ENCODE assay signal across 21 cellular contexts in genomic region chr1:226980122-226980551, GRCh38. TPM values are rescaled to one million over a fixed set of nuclear protein-coding genes. Genes with fewer than 3 reads are reported as not detected.
DNase-seq lines count a peak whose midpoint lies in the region; ATAC-seq, FAIRE-seq and TF ChIP-seq lines count a peak whose summit lies in the region.
"Had no signal": no experiment of that assay in that cellular context is flagged by ENCODE, and none has a peak within 500 bp of the region (broad histone marks: within the 10 kb centered on the region; RNA-seq: fewer than 3 reads in every experiment).

No MANE protein-coding gene starts in this region.

- no peak for TF ChIP-seq POLR2A in HepG2 (IDR thresholded peaks at IDR 0.05; ENCODE audit: insufficient read depth in 1 of 2, low read depth in 2 of 2, low read length in 2 of 2)

- POLR2A ChIA-PET in HepG2 (lab: Yijun Ruan, JAX) = no interaction called here

- 40% methylated on average over 4 of the region's 4 CpGs for WGBS in liver
- 90% methylated on average over 2 of the region's 4 CpGs for WGBS in HepG2 (ENCODE audit: low lambda C conversion rate)

- peak overlapping the region; percentile 3 to 6 for H3K27ac ChIP-seq in liver (ENCODE audit: low read depth in 1 of 2, low read length in 2 of 2)
- no peak overlapping the region for H3K27ac ChIP-seq in HepG2 (ENCODE audit: extremely low read length, insufficient read depth, low read length)
- H3K27ac ChIP-seq in left ventricle myocardium inferior (replicated peaks) = peak overlapping the region; percentile 96
- no peak overlapping the region for H3K27ac ChIP-seq in ascending aorta
- H3K27ac ChIP-seq: BLaER1 treated with 17β-estradiol and CSF1 and Interleukin-3, amounts not matched to agents 10 nM and 100 nM; upper lobe of left lung had no signal

- no peak for TF ChIP-seq EP300 in HepG2 (IDR thresholded peaks at IDR 0.05; ENCODE audit: low read depth in 2 of 2, low read length in 2 of 2)
- no peak for TF ChIP-seq EP300 in HepG2 (CRISPR knock-in tag; IDR thresholded peaks at IDR 0.05; ENCODE audit: borderline replicate concordance)

- no peak for FAIRE-seq in HepG2 (lab: Jason Lieb, UNC)
- FAIRE-seq: colon had no signal

- H3K9ac ChIP-seq in liver (ENCODE audit: low read depth in 1 of 2, low read length in 2 of 2) (no peak overlapping the region), HepG2 (ENCODE audit: insufficient read depth, low read depth, low read length) (no peak overlapping the region)
- H3K9ac ChIP-seq: BLaER1 treated with 17β-estradiol and CSF1 and Interleukin-3, amounts not matched to agents 10 nM and 100 nM had no signal

- in situ Hi-C loops in HepG2 (cut with HindIII; ENCODE audit: extremely low pct_ligation_motif_present, low pct_unique_long_range_greater_than_20kb) = no loop called here

- no peak overlapping the region for H3K4me3 Mint-ChIP-seq in osteocyte (ENCODE audit: unreplicated experiment)
- H3K4me3 Mint-ChIP-seq: activated naive CD8-positive, alpha-beta T cell; activated T-helper 1 cell treated with anti-CD3 and anti-CD28 coated beads, Interleukin-12 subunit alpha, Interleukin-12 subunit beta, Interleukin-2, Interleukin-4 antibody, amounts not matched to agents 30 ng/mL and 10 ng/mL and 1 ng/mL, durations not matched to agents 14 hours and 24 hours and 36 hours; nephron progenitor cell had no signal

- no peak for DNase-seq in HepG2 (ENCODE audit: low spot score)
- DNase-seq in left ventricle myocardium inferior = peak; percentile 17
- DNase-seq in osteocyte (ENCODE audit: extremely low spot score, unreplicated experiment) = peak; percentile 83
- DNase-seq in DMS53 (lab: John Stamatoyannopoulos, UW) = no peak
- DNase-seq in activated CD4-positive, alpha-beta T cell treated with anti-CD3 and anti-CD28 coated beads, Interleukin-2, amount 50 U/mL, for 4 hours = no peak
- DNase-seq in ascending aorta (ENCODE audit: low spot score in 2 of 2) = no peak
- DNase-seq: GOT3; NCI-H1105; NCI-H2029; nephron progenitor cell; SHP77; stimulated activated CD4-positive, alpha-beta T cell treated with anti-CD3 and anti-CD28 coated beads, Interleukin-4, amount 100 ng/mL, for 1 hour; stimulated activated naive CD4-positive, alpha-beta T cell had no signal

- H3K4me1 ChIP-seq in liver (ENCODE audit: control insufficient read depth in 4 of 4, insufficient read depth in 4 of 4, low read length in 3 of 4) (peaks cover 17 to 47% (median 37%) of the 10 kb centered on the region in 4 donors), HepG2 (ENCODE audit: insufficient read depth, low read length) (peaks cover 7% of the 10 kb centered on the region), left ventricle myocardium inferior (peaks cover 94% of the 10 kb centered on the region), ascending aorta (peaks cover 0 to 4% of the 10 kb centered on the region in 2 donors)
- H3K4me1 ChIP-seq: BLaER1 treated with 17β-estradiol and CSF1 and Interleukin-3, amounts not matched to agents 10 nM and 100 nM had no signal

- H3K36me3 Mint-ChIP-seq in osteocyte (ENCODE audit: unreplicated experiment) = no peaks in the 10 kb centered on the region
- H3K36me3 Mint-ChIP-seq: activated naive CD8-positive, alpha-beta T cell had no signal

- H3K36me3 ChIP-seq in liver (ENCODE audit: control insufficient read depth in 4 of 4, insufficient read depth in 3 of 4, low read depth in 1 of 4, low read length in 3 of 4) (peaks cover 13 to 37% (median 16%) of the 10 kb centered on the region in 4 donors), HepG2 (replicated peaks in 1 of 2; ENCODE audit: control insufficient read depth in 1 of 2, insufficient read depth in 2 of 2, low read length in 2 of 2) (peaks cover 32 to 62% of the 10 kb centered on the region in 2 experiments; a peak in 4 of 5 replicates), left ventricle myocardium inferior (peaks cover 47% of the 10 kb centered on the region), ascending aorta (peaks cover 10 to 35% of the 10 kb centered on the region in 2 donors)

- no peaks in the 10 kb centered on the region for H3K9me3 ChIP-seq in liver (ENCODE audit: control insufficient read depth in 4 of 4, low read length in 3 of 4)
- no peaks in the 10 kb centered on the region for H3K9me3 ChIP-seq in HepG2 (ENCODE audit: low read length)
- no peaks in the 10 kb centered on the region for H3K9me3 ChIP-seq in left ventricle myocardium inferior (replicated peaks)
- H3K9me3 ChIP-seq in ascending aorta = no peaks in the 10 kb centered on the region
- H3K9me3 ChIP-seq: BLaER1 treated with 17β-estradiol and CSF1 and Interleukin-3, amounts not matched to agents 10 nM and 100 nM; upper lobe of left lung had no signal

- H3K27me3 ChIP-seq in liver (ENCODE audit: control insufficient read depth in 4 of 4, insufficient read depth in 4 of 4, low read length in 3 of 4) = no peaks in the 10 kb centered on the region
- H3K27me3 ChIP-seq in HepG2 (ENCODE audit: control insufficient read depth in 1 of 2, insufficient read depth in 2 of 2, low read length in 2 of 2) = no peaks in the 10 kb centered on the region
- H3K27me3 ChIP-seq in left ventricle myocardium inferior (ENCODE audit: low read depth) = no peaks in the 10 kb centered on the region
- no peaks in the 10 kb centered on the region for H3K27me3 ChIP-seq in ascending aorta
- H3K27me3 ChIP-seq: BLaER1 treated with 17β-estradiol and CSF1 and Interleukin-3, amounts not matched to agents 10 nM and 100 nM; upper lobe of left lung had no signal

- no peak overlapping the region for H3K27ac Mint-ChIP-seq in osteocyte (ENCODE audit: unreplicated experiment)
- H3K27ac Mint-ChIP-seq: activated naive CD8-positive, alpha-beta T cell; activated T-helper 1 cell treated with anti-CD3 and anti-CD28 coated beads, Interleukin-12 subunit alpha, Interleukin-12 subunit beta, Interleukin-2, Interleukin-4 antibody, amounts not matched to agents 30 ng/mL and 10 ng/mL and 1 ng/mL, durations not matched to agents 14 hours and 24 hours and 36 hours had no signal

- no peaks in the 10 kb centered on the region for H3K9me3 Mint-ChIP-seq in osteocyte (ENCODE audit: unreplicated experiment)
- H3K9me3 Mint-ChIP-seq: activated T-helper 1 cell treated with anti-CD3 and anti-CD28 coated beads, Interleukin-12 subunit alpha, Interleukin-12 subunit beta, Interleukin-2, Interleukin-4 antibody, amounts not matched to agents 30 ng/mL and 10 ng/mL and 1 ng/mL, durations not matched to agents 14 hours and 24 hours and 36 hours; nephron progenitor cell had no signal

- H3K27me3 Mint-ChIP-seq in osteocyte (ENCODE audit: unreplicated experiment) = no peaks in the 10 kb centered on the region
- H3K27me3 Mint-ChIP-seq: activated naive CD8-positive, alpha-beta T cell had no signal

- H4K20me1 ChIP-seq in HepG2 (ENCODE audit: insufficient read depth, low read length) = peaks cover 9% of the 10 kb centered on the region; the same call in 1 of the 2 replicates

- TF ChIP-seq RAD21 in liver (IDR thresholded peaks at IDR 0.05) = no peak
- no peak for TF ChIP-seq RAD21 in HepG2 (CRISPR knock-in tag; IDR thresholded peaks at IDR 0.05)

- no TSS peak for BruUV-seq in HepG2 (replicated peaks; lab: Mats Ljungman, UMichigan)

- CTCF ChIA-PET in HepG2 (lab: Yijun Ruan, JAX; ENCODE audit: low intra/inter-chr PET ratio, low total read pairs) = no interaction called here

- no peak for ATAC-seq in HepG2
- ATAC-seq in GM18868 (IDR thresholded peaks at IDR 0.05; ENCODE audit: unreplicated experiment) = no peak
- ATAC-seq: activated CD4-positive, CD25-positive, alpha-beta regulatory T cell treated with anti-CD3 and anti-CD28 coated beads, Interleukin-2, amount 50 U/mL, for 24 hours had no signal

- no peak for TF ChIP-seq CTCF in liver (IDR thresholded peaks at IDR 0.05; ENCODE audit: low read depth, low read length, missing input control)
- no peak for TF ChIP-seq CTCF in HepG2 (CRISPR knock-in tag; IDR thresholded peaks at IDR 0.05)
- no peak for TF ChIP-seq CTCF in left ventricle myocardium inferior (IDR thresholded peaks at IDR 0.05; ENCODE audit: borderline replicate concordance)
- no peak for TF ChIP-seq CTCF in osteocyte (IDR thresholded peaks at IDR 0.05)
- TF ChIP-seq CTCF in ascending aorta (IDR thresholded peaks at IDR 0.05) = no peak

- intact Hi-C loops in HepG2 (cut with micrococcal nuclease; ENCODE audit: unreplicated experiment) (no loop called here), left ventricle myocardium inferior (cut with micrococcal nuclease) (no loop called here), ascending aorta (cut with DNase I) (no loop called here)

- H2AFZ ChIP-seq in HepG2 (ENCODE audit: low read length) = no peak overlapping the region

- no peak overlapping the region for H3K4me2 ChIP-seq in HepG2 (ENCODE audit: low read depth, low read length)
- H3K4me2 ChIP-seq: BLaER1 treated with 17β-estradiol and CSF1 and Interleukin-3, amounts not matched to agents 10 nM and 100 nM had no signal

- peaks cover 6% of the 10 kb centered on the region for H3K79me2 ChIP-seq in HepG2 (ENCODE audit: insufficient read depth, low read length)

- peaks cover 5% of the 10 kb centered on the region for H3K4me1 Mint-ChIP-seq in osteocyte (ENCODE audit: unreplicated experiment)

- H3K4me3 ChIP-seq in liver (ENCODE audit: low read depth in 1 of 3, low read length in 3 of 3) (no peak overlapping the region), HepG2 (replicated peaks in 1 of 3; ENCODE audit: insufficient read depth in 1 of 3, low read depth in 2 of 3, low read length in 3 of 3) (no peak overlapping the region), left ventricle myocardium inferior (peak overlapping the region; percentile 33), ascending aorta (no peak overlapping the region)
- H3K4me3 ChIP-seq: BLaER1 treated with 17β-estradiol and CSF1 and Interleukin-3, amounts not matched to agents 10 nM and 100 nM; upper lobe of left lung had no signal

RNA-seq across cellular contexts. Expression of gene COQ8A, which starts 40.0 kb away (rescaled TPM):
- total RNA-seq in liver (10 to 100 TPM; 24.4 to 57.1 TPM), HepG2 (2016; rRNA removed; fragmentation: Illumina TruSeq; extraction: Trizol) (63.3 and 88.7 TPM in 2 replicates), left ventricle myocardium inferior (357 TPM), osteocyte (16.0 and 16.2 TPM in 2 replicates), ascending aorta (42.4 TPM)
- polyA plus RNA-seq in liver (10 to 100 TPM; 52.8 to 60.0 TPM), HepG2 (2011; rRNA removed) (60.4 and 72.2 TPM in 2 replicates)
- total RNA-seq in HepG2 (2016; cell fraction: cytosol; rRNA removed; fragmentation: Illumina TruSeq; extraction: Trizol; ENCODE audit: low read depth) = 25.9 and 28.8 TPM in 2 replicates
- total RNA-seq in HepG2 (2016; cell fraction: insoluble cytoplasmic fraction; rRNA removed; fragmentation: Illumina TruSeq; extraction: Trizol) = 60.2 and 93.0 TPM in 2 replicates
- 26.6 and 26.8 TPM in 2 replicates for total RNA-seq in HepG2 (2016; cell fraction: membrane; rRNA removed; fragmentation: Illumina TruSeq; extraction: Trizol)
- total RNA-seq in HepG2 (2016; cell fraction: nucleus; rRNA removed; fragmentation: Illumina TruSeq; extraction: Trizol) = 66.7 and 69.0 TPM in 2 replicates
- polyA plus RNA-seq in HepG2 (2011; cell fraction: cytosol; rRNA removed) = 53.6 and 65.9 TPM in 2 replicates
- polyA plus RNA-seq in HepG2 (2011; cell fraction: nucleus; rRNA removed) = 117 and 151 TPM in 2 replicates
- polyA plus RNA-seq in HepG2 (2012) = 69.4 and 75.0 TPM in 2 replicates
- polyA plus RNA-seq in HepG2 (2016; cell fraction: cytosol; fragmentation: Illumina TruSeq; extraction: Trizol; ENCODE audit: low read depth) = 6.0 and 6.9 TPM in 2 replicates
- polyA plus RNA-seq in HepG2 (2016; cell fraction: insoluble cytoplasmic fraction; fragmentation: Illumina TruSeq; extraction: Trizol; ENCODE audit: low read depth) = 55.2 and 65.3 TPM in 2 replicates
- polyA plus RNA-seq in HepG2 (2016; cell fraction: membrane; fragmentation: Illumina TruSeq; extraction: Trizol; ENCODE audit: low read depth) = 14.1 and 15.8 TPM in 2 replicates
- polyA plus RNA-seq in HepG2 (2016; cell fraction: nucleus; fragmentation: Illumina TruSeq; extraction: Trizol; ENCODE audit: insufficient read depth, low read depth) = 146 and 150 TPM in 2 replicates
- 30.4 and 75.1 TPM in 2 replicates for polyA minus RNA-seq in HepG2 (2011; rRNA and poly(A)+ RNA removed; ENCODE audit: low replicate concordance)
- 31.1 and 31.3 TPM in 2 replicates for polyA minus RNA-seq in HepG2 (2011; cell fraction: cytosol; rRNA and poly(A)+ RNA removed)
- 28.2 and 38.1 TPM in 2 replicates for polyA minus RNA-seq in HepG2 (2011; cell fraction: nucleus; rRNA and poly(A)+ RNA removed)

Comparison
In these comparisons a context has a peak if more than half of its experiments do, and no peak if none do; other contexts are left out.
1. H3K27ac ChIP-seq: peak in liver (2 of 2) and left ventricle myocardium inferior (single experiment); none in HepG2 (single experiment) and ascending aorta (0 of 2).
2. DNase-seq: peak in left ventricle myocardium inferior (single experiment) and osteocyte (single experiment); none in HepG2 (single experiment), DMS53 (single experiment), activated CD4-positive, alpha-beta T cell treated with anti-CD3 and anti-CD28 coated beads, Interleukin-2, amount 50 U/mL, for 4 hours (0 of 2) and ascending aorta (0 of 2).